Comparison of ENCODE assay signal across 20 cellular contexts in the genomic region with DNA sequence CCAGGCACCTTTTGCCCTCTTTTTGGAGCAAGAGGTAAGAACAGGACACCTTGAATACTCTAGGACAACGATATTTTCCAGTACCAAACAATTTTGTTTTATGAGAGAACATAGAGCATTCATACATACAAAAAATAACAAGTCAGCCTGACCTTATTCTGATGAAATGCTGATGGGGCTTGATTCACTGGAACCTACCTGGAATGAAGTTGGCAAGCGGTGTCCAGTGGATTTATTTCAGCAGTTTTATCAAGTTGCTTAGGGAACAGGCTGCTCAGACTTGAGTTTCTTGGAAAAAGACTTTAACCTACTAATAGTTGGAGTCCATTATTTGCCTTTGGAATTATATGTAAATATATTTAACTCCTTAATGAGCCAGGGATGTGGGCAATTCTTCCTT.
DNase-seq lines count a peak whose midpoint lies in the region; ATAC-seq, FAIRE-seq and TF ChIP-seq lines count a peak whose summit lies in the region.
"Had no signal": no experiment of that assay in that cellular context is flagged by ENCODE, and none has a peak within 500 bp of the region (broad histone marks: within the 10 kb centered on the region; RNA-seq: fewer than 3 reads in every experiment).

No MANE protein-coding gene starts in this region.

- no peaks in the 10 kb centered on the region for H3K36me3 Mint-ChIP-seq in T-helper 17 cell (ENCODE audit: low read depth)
- H3K36me3 Mint-ChIP-seq: CD4-positive, CD25-positive, alpha-beta regulatory T cell; CD8-positive, alpha-beta T cell had no signal

- no peak overlapping the region for H3K4me3 Mint-ChIP-seq in T-helper 17 cell
- H3K4me3 Mint-ChIP-seq: B cell; CD4-positive, CD25-positive, alpha-beta regulatory T cell; CD8-positive, alpha-beta T cell; GM23338; H9 had no signal

- no peak for TF ChIP-seq POLR2A in GM12892 (IDR thresholded peaks at IDR 0.05; ENCODE audit: low read depth, low read length)
- TF ChIP-seq POLR2A in adrenal gland (IDR thresholded peaks at IDR 0.05): no peak
- TF ChIP-seq POLR2A in prostate gland (IDR thresholded peaks at IDR 0.05): no peak

- H3K4me3 ChIP-seq in adrenal gland (no peak overlapping the region), prostate gland (no peak overlapping the region)
- H3K4me3 ChIP-seq: BLaER1, GM12878, GM23338 had no signal

- peak overlapping the region in 3 of 5 donors; percentile 11 to 87 (median 70) for H3K27ac ChIP-seq in adrenal gland
- H3K27ac ChIP-seq in prostate gland: no peak overlapping the region
- H3K27ac ChIP-seq: BLaER1, C4-2B had no signal

- H3K4me1 Mint-ChIP-seq in T-helper 17 cell: peaks cover 6% of the 10 kb centered on the region
- H3K4me1 Mint-ChIP-seq: B cell had no signal

- ATAC-seq in GM19455 (IDR thresholded peaks at IDR 0.05; ENCODE audit: unreplicated experiment) (no peak), T-helper 17 cell (no peak)
- ATAC-seq: CD8-positive, alpha-beta T cell; GM23338; HCT116 had no signal

- H3K36me3 ChIP-seq in adrenal gland (replicated peaks in 1 of 2): no peaks in the 10 kb centered on the region
- no peaks in the 10 kb centered on the region for H3K36me3 ChIP-seq in prostate gland
- H3K36me3 ChIP-seq: BLaER1 had no signal

- H3K9me3 ChIP-seq in adrenal gland (replicated peaks in 1 of 3) (no peaks in the 10 kb centered on the region), prostate gland (no peaks in the 10 kb centered on the region), T-helper 17 cell (ENCODE audit: control insufficient read depth, low read length, poor library complexity, severe bottlenecking) (no peaks in the 10 kb centered on the region)
- H3K9me3 ChIP-seq: BLaER1, Caco-2 had no signal

- intact Hi-C loops in adrenal gland (cut with DNase I) (no loop called here), prostate gland (cut with DNase I) (no loop called here)

- H3K4me1 ChIP-seq in adrenal gland (replicated peaks in 1 of 2): peaks cover 40 to 58% of the 10 kb centered on the region in 2 donors
- H3K4me1 ChIP-seq in prostate gland (replicated peaks): no peaks in the 10 kb centered on the region
- H3K4me1 ChIP-seq: BLaER1, Caco-2 had no signal

- H3K27me3 ChIP-seq in adrenal gland (no peaks in the 10 kb centered on the region), prostate gland (replicated peaks; ENCODE audit: insufficient read depth) (no peaks in the 10 kb centered on the region)
- H3K27me3 ChIP-seq: BLaER1 had no signal

- TF ChIP-seq CTCF in adrenal gland (IDR thresholded peaks at IDR 0.05) (no peak), prostate gland (IDR thresholded peaks at IDR 0.05) (no peak)

- no peak overlapping the region for H3K27ac Mint-ChIP-seq in T-helper 17 cell
- H3K27ac Mint-ChIP-seq: B cell; CD4-positive, CD25-positive, alpha-beta regulatory T cell; CD8-positive, alpha-beta T cell; GM23338; H9 had no signal

- DNase-seq in GM12892 (ENCODE audit: insufficient read length): no peak
- no peak for DNase-seq in adrenal gland
- DNase-seq in prostate gland (ENCODE audit: low spot score): peak; percentile 9
- DNase-seq in NCI-H82 (lab: John Stamatoyannopoulos, UW): no peak
- no peak for DNase-seq in T-helper 17 cell
- DNase-seq: Caco-2; CD4-positive, CD25-positive, alpha-beta regulatory T cell; CD8-positive, alpha-beta T cell; DMS79; EL; GDM1; H9 had no signal

- 84 to 90% (median 87%) methylated on average over 2 of the region's 2 CpGs for WGBS in adrenal gland, 4 donors
- 36% methylated on average over 2 of the region's 2 CpGs for WGBS in prostate gland

- peak; percentile 24 for FAIRE-seq in GM12892 (lab: Jason Lieb, UNC)
- FAIRE-seq: GM12878, GM18507 had no signal

- peaks cover 43% of the 10 kb centered on the region for H3K27me3 Mint-ChIP-seq in T-helper 17 cell

Comparison
In these comparisons a context has a peak if more than half of its experiments do, and no peak if none do; other contexts are left out.
1. H3K27ac ChIP-seq: peak in adrenal gland (3 of 5); none in prostate gland (0 of 2).